In genomic region chr1:98386675-98387440, GRCh38 we compare ENCODE assay signal across 1 cellular context.
TF ChIP-seq lines count a peak whose summit lies in the region.

No MANE protein-coding gene starts in this region.

TF ChIP-seq in WTC11, 78 proteins besides CTCF, POLR2A, EP300 and RAD21 (continued from another document):
- TF ChIP-seq ZNF121 (CRISPR knock-in tag; IDR thresholded peaks at IDR 0.05) = no peak
- TF ChIP-seq USF2 (CRISPR knock-in tag; IDR thresholded peaks at IDR 0.05) = no peak
- TF ChIP-seq, protein P1, sequence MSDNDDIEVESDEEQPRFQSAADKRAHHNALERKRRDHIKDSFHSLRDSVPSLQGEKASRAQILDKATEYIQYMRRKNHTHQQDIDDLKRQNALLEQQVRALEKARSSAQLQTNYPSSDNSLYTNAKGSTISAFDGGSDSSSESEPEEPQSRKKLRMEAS (CRISPR knock-in tag; IDR thresholded peaks at IDR 0.05) = no peak
- no peak for TF ChIP-seq E2F1 (CRISPR knock-in tag; IDR thresholded peaks at IDR 0.05)
- no peak for TF ChIP-seq NFYB (CRISPR knock-in tag; conservative IDR thresholded peaks at IDR 0.05; ENCODE audit: low read depth)
- no peak for TF ChIP-seq CBFB (CRISPR knock-in tag; IDR thresholded peaks at IDR 0.05; ENCODE audit: low read depth)
- TF ChIP-seq NFE2L1 (CRISPR knock-in tag; IDR thresholded peaks at IDR 0.05) = no peak
- no peak for TF ChIP-seq NR1H2 (CRISPR knock-in tag; IDR thresholded peaks at IDR 0.05)
- no peak for TF ChIP-seq TEAD1 (CRISPR knock-in tag; IDR thresholded peaks at IDR 0.05)
- no peak for TF ChIP-seq ATF6 (CRISPR knock-in tag; IDR thresholded peaks at IDR 0.05)
- no peak for TF ChIP-seq HMGA2 (CRISPR knock-in tag; IDR thresholded peaks at IDR 0.05)
- TF ChIP-seq AR (CRISPR knock-in tag; IDR thresholded peaks at IDR 0.05) = no peak
- no peak for TF ChIP-seq RELA (CRISPR knock-in tag; IDR thresholded peaks at IDR 0.05; ENCODE audit: borderline replicate concordance)
TF ChIP-seq in WTC11: peak in this region for 0.
